In the genomic region with DNA sequence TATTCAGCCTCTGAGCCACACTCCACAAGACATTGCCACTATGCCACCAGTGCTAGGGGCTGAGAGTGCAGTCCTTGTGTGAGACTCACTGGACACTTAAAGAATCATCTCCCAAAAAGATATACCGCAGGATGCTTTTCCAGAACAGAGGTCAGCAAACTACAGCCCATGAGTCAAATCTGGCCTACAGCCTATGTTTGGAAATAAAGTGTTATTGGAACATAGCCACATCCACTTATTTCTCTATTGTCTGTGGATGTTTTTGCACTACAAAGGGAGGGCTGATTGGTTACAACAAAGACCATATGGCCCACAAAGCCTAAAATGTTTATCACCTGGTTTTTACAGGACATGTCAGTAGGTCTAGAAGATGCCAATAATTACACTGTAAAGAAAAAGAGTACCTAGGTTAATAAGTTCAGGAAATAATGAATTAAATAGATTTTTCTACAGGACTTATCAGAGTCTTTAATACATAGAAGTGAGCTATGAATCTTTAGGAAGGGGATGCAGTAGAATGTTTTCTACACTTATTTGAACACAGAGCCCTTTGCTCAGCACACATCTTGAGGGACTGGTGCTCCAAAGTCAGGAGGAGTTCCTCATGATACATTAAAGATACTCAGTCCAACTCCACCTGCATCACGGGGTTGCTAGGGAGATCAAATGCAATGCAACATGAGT, we compare ENCODE assay signal across 23 cellular contexts. TPM values are rescaled to one million over a fixed set of nuclear protein-coding genes. Genes with fewer than 3 reads are reported as not detected.
DNase-seq lines count a peak whose midpoint lies in the region; ATAC-seq and TF ChIP-seq lines count a peak whose summit lies in the region.
"Had no signal": no experiment of that assay in that cellular context is flagged by ENCODE, and none has a peak within 500 bp of the region (broad histone marks: within the 10 kb centered on the region; RNA-seq: fewer than 3 reads in every experiment).

No MANE protein-coding gene starts in this region.

- H3K36me3 ChIP-seq in sigmoid colon: no peaks in the 10 kb centered on the region

- ATAC-seq in GM18511 (IDR thresholded peaks at IDR 0.05; ENCODE audit: unreplicated experiment) (no peak), omental fat pad (ENCODE audit: low FRiP score) (no peak), GM19035 (IDR thresholded peaks at IDR 0.05; ENCODE audit: unreplicated experiment) (no peak)
- ATAC-seq: CD8-positive, alpha-beta T cell had no signal

- H3K4me3 ChIP-seq in fibroblast of mammary gland (ENCODE audit: control insufficient read depth, low read depth, low read length): no peak overlapping the region
- no peak overlapping the region for H3K4me3 ChIP-seq in sigmoid colon
- H3K4me3 ChIP-seq: GM12878 had no signal

- intact Hi-C loops in sigmoid colon (cut with DNase I): no loop called here

- no peak overlapping the region for H3K27ac ChIP-seq in sigmoid colon
- H3K27ac ChIP-seq: 22Rv1, C4-2B had no signal

- no peak for TF ChIP-seq CTCF in fibroblast of mammary gland (conservative IDR thresholded peaks at IDR 0.05; ENCODE audit: control insufficient read depth, insufficient read depth, low read depth, low read length)
- TF ChIP-seq CTCF in sigmoid colon (IDR thresholded peaks at IDR 0.05): no peak
- TF ChIP-seq CTCF in omental fat pad (IDR thresholded peaks at IDR 0.05): no peak

- DNase-seq in NCI-H2029 treated with DMSO at 0.1 percent for 48 hours (lab: John Stamatoyannopoulos, UW) (peak; percentile 50), NCI-H2029 (lab: John Stamatoyannopoulos, UW) (no peak), RPMI7951 (ENCODE audit: low read depth) (peak; percentile 21), fibroblast of mammary gland (ENCODE audit: low read depth) (peak; percentile 60), sigmoid colon (peak; percentile 37), omental fat pad (ENCODE audit: low spot score) (no peak)
- DNase-seq: Caco-2; CD8-positive, alpha-beta T cell; H7; HFFc6; KG1; NCI-H1048; NCI-H1417 treated with DMSO at 0.1 percent for 48 hours; NCI-H187; NCI-H2107; OCI-M1; SW 1271 had no signal

- WGBS in sigmoid colon, 2 donors: 89 to 90% methylated on average over 2 of the region's 2 CpGs

- TF ChIP-seq EP300 in sigmoid colon (IDR thresholded peaks at IDR 0.05): no peak

- H3K9me3 ChIP-seq in sigmoid colon: no peaks in the 10 kb centered on the region
- H3K9me3 ChIP-seq: Caco-2, SK-N-SH had no signal

- no peak for TF ChIP-seq POLR2A in sigmoid colon (IDR thresholded peaks at IDR 0.05)

- H3K4me1 ChIP-seq in sigmoid colon: peaks cover 0 to 12% (median 8%) of the 10 kb centered on the region in 4 donors
- H3K4me1 ChIP-seq: Caco-2 had no signal

- H3K27me3 ChIP-seq in sigmoid colon: no peaks in the 10 kb centered on the region

RNA-seq across cellular contexts. Expression of gene SRGAP3, which starts 26.3 kb away (rescaled TPM):
- total RNA-seq in RPMI7951 (2014; rRNA removed; shearing (Covaris generic)): 2.3 and 3.6 TPM in 2 replicates
- total RNA-seq in sigmoid colon: 1 to 10 TPM; 5.8 to 7.7 (median 6.6) TPM
- polyA plus RNA-seq in sigmoid colon: 1 to 10 TPM in 2 of 3 donors, under 1 TPM in 1; 0.69 to 2.6 (median 1.2) TPM
- total RNA-seq in omental fat pad: 1 to 10 TPM; 3.0 to 5.3 (median 3.6) TPM

Comparison
In these comparisons a context has a peak if more than half of its experiments do, and no peak if none do; other contexts are left out.
1. DNase-seq: peak in NCI-H2029 treated with DMSO at 0.1 percent for 48 hours (single experiment), RPMI7951 (single experiment), fibroblast of mammary gland (single experiment) and sigmoid colon (single experiment); none in NCI-H2029 (single experiment) and omental fat pad (single experiment).